In the genomic region with DNA sequence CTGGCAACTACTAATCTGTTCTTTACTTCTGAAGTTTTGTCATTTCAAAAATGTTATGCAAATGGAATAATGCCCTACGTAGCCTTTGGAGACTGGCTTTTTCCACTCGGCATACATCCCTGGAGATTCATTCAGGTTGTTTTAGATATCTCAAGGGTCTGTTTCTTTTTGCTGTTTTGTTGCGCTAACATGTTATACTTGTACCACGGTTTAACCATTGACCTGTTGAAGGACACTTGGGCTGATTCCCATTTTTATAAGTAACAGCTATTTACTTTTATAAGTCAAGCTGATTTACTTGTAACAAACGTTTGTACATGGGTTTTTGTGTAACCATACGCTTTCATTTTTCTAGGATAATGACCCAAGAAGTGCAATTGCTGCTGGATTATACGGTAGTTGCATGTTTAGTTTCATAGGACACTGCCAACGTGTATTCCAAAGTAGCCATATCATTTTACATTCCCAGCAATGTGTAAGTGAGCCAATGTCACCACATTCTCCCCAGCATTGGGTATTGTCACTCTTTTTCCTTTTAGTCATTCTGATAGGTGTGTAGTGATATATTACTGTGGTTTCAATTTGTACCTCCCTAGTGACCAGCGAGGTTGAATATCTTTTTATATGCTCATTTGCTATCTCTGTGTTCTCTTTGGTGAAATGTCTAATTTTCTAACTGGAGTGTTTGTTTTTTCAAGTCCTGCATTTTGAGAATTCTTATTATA, we compare ENCODE assay signal across 23 cellular contexts. TPM values are rescaled to one million over a fixed set of nuclear protein-coding genes. Genes with fewer than 3 reads are reported as not detected.
DNase-seq lines count a peak whose midpoint lies in the region; ATAC-seq and TF ChIP-seq lines count a peak whose summit lies in the region.
"Had no signal": no experiment of that assay in that cellular context is flagged by ENCODE, and none has a peak within 500 bp of the region (broad histone marks: within the 10 kb centered on the region; RNA-seq: fewer than 3 reads in every experiment).

No MANE protein-coding gene starts in this region.

- TF ChIP-seq CTCF in Loucy (conservative IDR thresholded peaks at IDR 0.05; ENCODE audit: low read length) (no peak), uterus (IDR thresholded peaks at IDR 0.05) (no peak)

- no peaks in the 10 kb centered on the region for H3K36me3 ChIP-seq in Loucy (ENCODE audit: insufficient read depth, low read length)
- H3K36me3 ChIP-seq in uterus, result no peaks in the 10 kb centered on the region
- H3K36me3 ChIP-seq: BLaER1 treated with 17β-estradiol and CSF1 and Interleukin-3, amounts not matched to agents 10 nM and 100 nM had no signal

- ATAC-seq in activated T-cell treated with anti-CD3 and anti-CD28 coated beads, Interleukin-2, amount 50 U/mL, for 72 hours (replicated peaks in 1 of 2), result peak; percentile 31 to 53
- peak; percentile 46 for ATAC-seq in left lobe of liver
- ATAC-seq in stimulated activated naive CD8-positive, alpha-beta T cell treated with anti-CD3 and anti-CD28 coated beads, Interleukin-15, Interleukin-2, amounts not matched to agents 100 U/mL and 50 U/mL, for 24 hours, result peak; percentile 51
- ATAC-seq in activated CD8-positive, alpha-beta T cell treated with anti-CD3 and anti-CD28 coated beads, Interleukin-2, amount 10 ng/mL, durations not matched to agents 7 days and 5 days, result no peak
- ATAC-seq: CD8-positive, alpha-beta T cell; GM23338; HCT116; SK-N-SH treated with all-trans-retinoic acid at 6 μM for 48 hours had no signal

- H3K27me3 ChIP-seq in Loucy (ENCODE audit: insufficient read depth, low read length, poor library complexity, severe bottlenecking) (no peaks in the 10 kb centered on the region), uterus (no peaks in the 10 kb centered on the region)
- H3K27me3 ChIP-seq: BLaER1 treated with 17β-estradiol and CSF1 and Interleukin-3, amounts not matched to agents 10 nM and 100 nM had no signal

- peaks cover 57% of the 10 kb centered on the region for H3K4me1 Mint-ChIP-seq in activated T-cell treated with anti-CD3 and anti-CD28 coated beads, Interleukin-2, amount 50 U/mL, for 72 hours (ENCODE audit: low read depth)
- H3K4me1 Mint-ChIP-seq in activated CD8-positive, alpha-beta T cell treated with anti-CD3 and anti-CD28 coated beads, Interleukin-2, amount 10 ng/mL, durations not matched to agents 7 days and 5 days (ENCODE audit: low read depth), result peaks cover 41% of the 10 kb centered on the region

- H3K9me3 ChIP-seq in Loucy (ENCODE audit: insufficient read depth, low read depth, low read length) (no peaks in the 10 kb centered on the region), uterus (no peaks in the 10 kb centered on the region)
- H3K9me3 ChIP-seq: BLaER1 treated with 17β-estradiol and CSF1 and Interleukin-3, amounts not matched to agents 10 nM and 100 nM had no signal

- H3K27ac Mint-ChIP-seq in activated T-cell treated with anti-CD3 and anti-CD28 coated beads, Interleukin-2, amount 50 U/mL, for 72 hours, result peak overlapping the region; percentile 73
- H3K27ac Mint-ChIP-seq in activated CD8-positive, alpha-beta T cell treated with anti-CD3 and anti-CD28 coated beads, Interleukin-2, amount 10 ng/mL, durations not matched to agents 7 days and 5 days, result no peak overlapping the region
- H3K27ac Mint-ChIP-seq: CD8-positive, alpha-beta T cell; GM23338 had no signal

- H3K79me2 ChIP-seq in Loucy (ENCODE audit: insufficient read depth, low read length), result no peaks in the 10 kb centered on the region

- peaks cover 34% of the 10 kb centered on the region for H3K4me1 ChIP-seq in Loucy (ENCODE audit: insufficient read depth, low read length, poor library complexity, severe bottlenecking)
- H3K4me1 ChIP-seq in uterus, result no peaks in the 10 kb centered on the region
- H3K4me1 ChIP-seq: BLaER1 treated with 17β-estradiol and CSF1 and Interleukin-3, amounts not matched to agents 10 nM and 100 nM had no signal

- H4K20me1 ChIP-seq in Loucy (ENCODE audit: insufficient read depth, low read length, poor library complexity, severe bottlenecking), result no peaks in the 10 kb centered on the region
- H4K20me1 ChIP-seq: BLaER1 treated with 17β-estradiol and CSF1 and Interleukin-3, amounts not matched to agents 10 nM and 100 nM had no signal

- no peaks in the 10 kb centered on the region for H3F3A ChIP-seq in Loucy (ENCODE audit: low read depth)

- no peaks in the 10 kb centered on the region for H3K27me3 Mint-ChIP-seq in activated T-cell treated with anti-CD3 and anti-CD28 coated beads, Interleukin-2, amount 50 U/mL, for 72 hours (ENCODE audit: low read depth)
- H3K27me3 Mint-ChIP-seq in activated CD8-positive, alpha-beta T cell treated with anti-CD3 and anti-CD28 coated beads, Interleukin-2, amount 10 ng/mL, durations not matched to agents 7 days and 5 days (ENCODE audit: low read depth), result no peaks in the 10 kb centered on the region

- TF ChIP-seq POLR2A in uterus (IDR thresholded peaks at IDR 0.05) (no peak), erythroblast (IDR thresholded peaks at IDR 0.05; ENCODE audit: low read length) (no peak)

- POLR2A ChIA-PET in activated CD8-positive, alpha-beta T cell treated with anti-CD3 and anti-CD28 coated beads, Interleukin-2, amount 10 ng/mL, durations not matched to agents 7 days and 5 days (lab: Charles Lee), result no interaction called here

- H3K4me2 ChIP-seq in Loucy (ENCODE audit: low read depth, low read length, poor library complexity, severe bottlenecking), result peak overlapping the region; percentile 9
- H3K4me2 ChIP-seq: BLaER1 treated with 17β-estradiol and CSF1 and Interleukin-3, amounts not matched to agents 10 nM and 100 nM; GM23338 had no signal

- no peak overlapping the region for H3K27ac ChIP-seq in uterus
- H3K27ac ChIP-seq: BLaER1 treated with 17β-estradiol and CSF1 and Interleukin-3, amounts not matched to agents 10 nM and 100 nM had no signal

- no peak overlapping the region for H3K4me3 ChIP-seq in Loucy (ENCODE audit: low read length, poor library complexity, severe bottlenecking)
- H3K4me3 ChIP-seq in uterus, result no peak overlapping the region
- H3K4me3 ChIP-seq: BLaER1 treated with 17β-estradiol and CSF1 and Interleukin-3, amounts not matched to agents 10 nM and 100 nM; GM23338 had no signal

- H3K9ac ChIP-seq in Loucy (ENCODE audit: low read depth, low read length, poor library complexity, severe bottlenecking), result no peak overlapping the region
- H3K9ac ChIP-seq: BLaER1 treated with 17β-estradiol and CSF1 and Interleukin-3, amounts not matched to agents 10 nM and 100 nM had no signal

- peaks cover 5 to 7% of the 10 kb centered on the region in 2 donors for H3K9me3 Mint-ChIP-seq in activated T-cell treated with anti-CD3 and anti-CD28 coated beads, Interleukin-2, amount 50 U/mL, for 72 hours
- H3K9me3 Mint-ChIP-seq in activated CD8-positive, alpha-beta T cell treated with anti-CD3 and anti-CD28 coated beads, Interleukin-2, amount 10 ng/mL, durations not matched to agents 7 days and 5 days (ENCODE audit: insufficient read depth), result peaks cover 11% of the 10 kb centered on the region
- H3K9me3 Mint-ChIP-seq: GM23338 had no signal

- H3K4me3 Mint-ChIP-seq in activated T-cell treated with anti-CD3 and anti-CD28 coated beads, Interleukin-2, amount 50 U/mL, for 72 hours, result no peak overlapping the region
- H3K4me3 Mint-ChIP-seq in activated CD8-positive, alpha-beta T cell treated with anti-CD3 and anti-CD28 coated beads, Interleukin-2, amount 10 ng/mL, durations not matched to agents 7 days and 5 days, result no peak overlapping the region
- H3K4me3 Mint-ChIP-seq: CD8-positive, alpha-beta T cell; GM23338 had no signal

- intact Hi-C loops in uterus (cut with DNase I; ENCODE audit: low total_unique reads), result no loop called here

- no peak for DNase-seq in activated T-cell treated with anti-CD3 and anti-CD28 coated beads, Interleukin-2, amount 50 U/mL, for 72 hours
- DNase-seq in activated T-cell treated with anti-CD3 and anti-CD28 coated beads, Interleukin-2, amount 50 U/mL, for 48 hours, result no peak
- DNase-seq in left lobe of liver (ENCODE audit: low spot score) (no peak), uterus (no peak), erythroblast (lab: John Stamatoyannopoulos, UW) (no peak)
- no peak for DNase-seq in stimulated activated naive CD8-positive, alpha-beta T cell treated with anti-CD3 and anti-CD28 coated beads, Interleukin-15, Interleukin-2, amounts not matched to agents 100 U/mL and 50 U/mL, for 24 hours
- no peak for DNase-seq in activated CD8-positive, alpha-beta T cell treated with anti-CD3 and anti-CD28 coated beads, Interleukin-2, amount 10 ng/mL, durations not matched to agents 7 days and 5 days
- DNase-seq: Calu3; CD8-positive, alpha-beta T cell; DMS53; KBM-7; NCI-H1417; NCI-H187 treated with DMSO at 0.1 percent for 48 hours; NCI-H510A treated with DMSO at 0.1 percent for 48 hours; NCI-H82; OCI-M1; RPMI8226; SHP77 treated with DMSO at 0.1 percent for 48 hours had no signal

- CTCF ChIA-PET in activated CD8-positive, alpha-beta T cell treated with anti-CD3 and anti-CD28 coated beads, Interleukin-2, amount 10 ng/mL, durations not matched to agents 7 days and 5 days (lab: Charles Lee), result interaction anchor here (1.6 kb wide), 1 partner anchor 27 kb away, joined by 3 read pairs; no protein-coding TSS in a partner anchor

- peak overlapping the region; percentile 54; the same call in 1 of the 2 replicates for H2AFZ ChIP-seq in Loucy (ENCODE audit: low read length)
- H2AFZ ChIP-seq: GM23338 had no signal

- H3K36me3 Mint-ChIP-seq in activated T-cell treated with anti-CD3 and anti-CD28 coated beads, Interleukin-2, amount 50 U/mL, for 72 hours (ENCODE audit: insufficient read depth in 2 of 2), result peaks cover 14 to 25% of the 10 kb centered on the region in 2 donors
- peaks cover 24% of the 10 kb centered on the region for H3K36me3 Mint-ChIP-seq in activated CD8-positive, alpha-beta T cell treated with anti-CD3 and anti-CD28 coated beads, Interleukin-2, amount 10 ng/mL, durations not matched to agents 7 days and 5 days (ENCODE audit: low read depth)

- H3K9me2 ChIP-seq in Loucy (replicated peaks; ENCODE audit: low read depth, low read length), result no peaks in the 10 kb centered on the region

RNA-seq across cellular contexts. Expression of gene STAT4, which starts 36.5 kb away (rescaled TPM):
- 100 to 1,000 TPM; 104 to 125 TPM for total RNA-seq in activated T-cell treated with anti-CD3 and anti-CD28 coated beads, Interleukin-2, amount 50 U/mL, for 72 hours
- total RNA-seq in left lobe of liver (0.98 TPM), uterus (1 to 10 TPM in 2 of 4 donors, under 1 TPM in 1, not detected in 1; 0.51 to 4.8 (median 2.3) TPM)
- total RNA-seq in activated CD8-positive, alpha-beta T cell treated with anti-CD3 and anti-CD28 coated beads, Interleukin-2, amount 10 ng/mL, durations not matched to agents 7 days and 5 days, result 100 to 1,000 TPM; 154 to 157 TPM

RNA-seq across cellular contexts. Expression of gene MYO1B, which starts 57.9 kb away (rescaled TPM):
- 10 to 100 TPM; 24.4 to 37.5 TPM for total RNA-seq in activated T-cell treated with anti-CD3 and anti-CD28 coated beads, Interleukin-2, amount 50 U/mL, for 72 hours
- total RNA-seq in left lobe of liver (195 TPM), uterus (100 to 1,000 TPM in 1 of 4 donors, 10 to 100 TPM in 3; 10.3 to 169 (median 29.5) TPM)
- total RNA-seq in activated CD8-positive, alpha-beta T cell treated with anti-CD3 and anti-CD28 coated beads, Interleukin-2, amount 10 ng/mL, durations not matched to agents 7 days and 5 days, result 1 to 10 TPM; 2.6 to 3.4 TPM

Comparison
In these comparisons a context has a peak if more than half of its experiments do, and no peak if none do; other contexts are left out.
1. RNA of gene STAT4, which starts 36.5 kb away (total RNA-seq): 154 to 157 TPM in activated CD8-positive, alpha-beta T cell treated with anti-CD3 and anti-CD28 coated beads, Interleukin-2, amount 10 ng/mL, durations not matched to agents 7 days and 5 days and 104 to 125 TPM in activated T-cell treated with anti-CD3 and anti-CD28 coated beads, Interleukin-2, amount 50 U/mL, for 72 hours; 0.51 to 4.8 TPM in uterus and 0.98 TPM in left lobe of liver (single experiment); every median in the first group is over 10 times any median in the second.